Comparison of ENCODE assay signal across 8 cellular contexts in genomic region chr2:206765242-206766056, GRCh38. TPM values are rescaled to one million over a fixed set of nuclear protein-coding genes. Genes with fewer than 3 reads are reported as not detected.
DNase-seq lines count a peak whose midpoint lies in the region; ATAC-seq and TF ChIP-seq lines count a peak whose summit lies in the region.

Gene FASTKD2 (plus strand): TSS chr2:206765606. CDS start chr2:206766694, 1,088 bp downstream.
Gene MDH1B (minus strand): TSS chr2:206765328. CDS start chr2:206765271, 57 bp downstream.

- H3K4me3 ChIP-seq in A673 (ENCODE audit: low read depth, low read length, poor library complexity, severe bottlenecking): peak within 1 kb of the TSS; percentile 98
- H3K4me3 ChIP-seq in breast epithelium: peak within 1 kb of the TSS; percentile 73 to 85 (median 83)
- peak within 1 kb of the TSS; percentile 44 to 86 (median 77) for H3K4me3 ChIP-seq in skin epidermis

- TF ChIP-seq CTCF in A673 (conservative IDR thresholded peaks at IDR 0.05; ENCODE audit: low read depth, low read length) (no peak), VCaP (conservative IDR thresholded peaks at IDR 0.05) (no peak), breast epithelium (IDR thresholded peaks at IDR 0.05) (no peak)

- H3K27ac ChIP-seq in A673 (ENCODE audit: low read depth, low read length, poor library complexity, severe bottlenecking) (peak within 1 kb of the TSS; percentile 88), VCaP (peak within 1 kb of the TSS; percentile 78), breast epithelium (peak within 1 kb of the TSS; percentile 91 to 94), skin epidermis (peak within 1 kb of the TSS; percentile 37 to 97 (median 90))

- CTCF ChIA-PET in A673 (lab: Charles Lee): no interaction called here

- DNase-seq in A673 (ENCODE audit: low spot score): peak; percentile 91
- DNase-seq in NCI-H2171 treated with DMSO at 0.1 percent for 48 hours (lab: John Stamatoyannopoulos, UW): peak; percentile 92
- DNase-seq in breast epithelium (ENCODE audit: low spot score in 2 of 2): peak; percentile 69 to 74
- DNase-seq in iPS-NIHi11 (ENCODE audit: low spot score): peak; percentile 89

- H3K4me1 ChIP-seq in A673 (ENCODE audit: insufficient read depth, low read length, poor library complexity, severe bottlenecking) (peaks cover 3% of the 10 kb centered on the region), breast epithelium (no peaks in the 10 kb centered on the region)

- intact Hi-C loops in A673 (cut with micrococcal nuclease; ENCODE audit: unreplicated experiment) (no loop called here), breast epithelium (cut with DNase I; ENCODE audit: low total_unique reads) (no loop called here)

- H3K9me3 ChIP-seq in A673 (ENCODE audit: low read depth, low read length, poor library complexity, severe bottlenecking) (no peaks in the 10 kb centered on the region), breast epithelium (no peaks in the 10 kb centered on the region)

- POLR2A ChIA-PET in A673 (lab: Charles Lee; ENCODE audit: low non-redundant PET): no interaction called here

- no TSS peak for BruUV-seq in A673 (replicated peaks; lab: Mats Ljungman, UMichigan)

- H3K27me3 ChIP-seq in A673 (replicated peaks; ENCODE audit: insufficient read depth, low read depth, low read length, poor library complexity) (peaks cover 12% of the 10 kb centered on the region), breast epithelium (no peaks in the 10 kb centered on the region)

- H3K36me3 ChIP-seq in A673 (ENCODE audit: insufficient read depth, low read length, poor library complexity, severe bottlenecking) (peaks cover 17% of the 10 kb centered on the region), breast epithelium (no peaks in the 10 kb centered on the region)

- ATAC-seq in GM18867 (IDR thresholded peaks at IDR 0.05; ENCODE audit: unreplicated experiment) (peak; percentile 92), HG03103 (IDR thresholded peaks at IDR 0.05; ENCODE audit: low read depth, unreplicated experiment) (peak; percentile 93)

- TF ChIP-seq POLR2A in breast epithelium (IDR thresholded peaks at IDR 0.05): no peak

RNA-seq across cellular contexts. Expression of gene FASTKD2, which starts in this region (rescaled TPM):
- 27.3 and 35.4 TPM in 2 replicates for total RNA-seq in A673 (2021)
- 10 to 100 TPM; 29.3 to 52.7 (median 32.4) TPM for total RNA-seq in breast epithelium

RNA-seq across cellular contexts. Expression of gene MDH1B, which starts in this region (rescaled TPM):
- total RNA-seq in A673 (2021) (0.68 and 0.86 TPM in 2 replicates), breast epithelium (1 to 10 TPM in 2 of 3 donors, under 1 TPM in 1; 0.64 to 4.7 (median 2.0) TPM)

Comparison
In these comparisons a context has a peak if more than half of its experiments do, and no peak if none do; other contexts are left out.
1. Peak in every context shown above with its lines: DNase-seq, ATAC-seq, H3K4me3 ChIP-seq and H3K27ac ChIP-seq.